In the genomic region with DNA sequence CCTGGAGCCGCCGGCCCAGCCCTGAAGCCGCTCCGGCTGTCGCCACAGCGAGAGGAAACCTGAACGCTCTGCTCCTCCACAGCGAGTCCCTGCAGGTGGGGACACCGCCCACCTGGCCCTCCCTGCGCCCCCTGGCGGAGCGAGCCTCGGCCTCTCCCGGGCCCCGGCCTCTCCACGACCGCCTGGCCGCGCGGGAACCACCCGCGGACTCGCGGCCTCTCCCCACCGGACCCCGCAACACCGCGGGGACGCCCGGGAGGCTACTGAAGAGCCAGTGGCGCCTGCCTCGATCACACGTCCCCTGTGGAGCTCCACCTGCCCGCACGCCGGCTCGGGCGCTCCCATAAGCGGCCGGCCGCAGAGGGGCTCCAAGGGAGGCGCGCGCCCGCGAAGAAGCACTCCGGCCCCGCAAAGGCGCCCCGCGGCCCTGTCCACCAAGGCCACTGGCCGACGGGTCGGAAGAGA, we compare ENCODE assay signal across 1 cellular context.
TF ChIP-seq lines count a peak whose summit lies in the region.

No MANE protein-coding gene starts in this region.

TF ChIP-seq in K562, 482 proteins besides CTCF, POLR2A, EP300 and RAD21 (continued from another document and continues in another):
- TF ChIP-seq PRDM10 (IDR thresholded peaks at IDR 0.05; ENCODE audit: partially characterized antibody): no peak
- no peak for TF ChIP-seq HEY1 (CRISPR knock-in tag; IDR thresholded peaks at IDR 0.05; ENCODE audit: borderline replicate concordance)
- TF ChIP-seq KLF1 (tag; IDR thresholded peaks at IDR 0.05): no peak
- no peak for TF ChIP-seq ZNF592 (IDR thresholded peaks at IDR 0.05)
- no peak for TF ChIP-seq ZNF778 (CRISPR knock-in tag; IDR thresholded peaks at IDR 0.05)
- TF ChIP-seq ZNF197 (CRISPR knock-in tag; IDR thresholded peaks at IDR 0.05; ENCODE audit: low read depth): no peak
- TF ChIP-seq TSHZ1 (CRISPR knock-in tag; IDR thresholded peaks at IDR 0.05): no peak
- no peak for TF ChIP-seq SMAD4 (CRISPR knock-in tag; conservative IDR thresholded peaks at IDR 0.05)
- TF ChIP-seq ATF4 (CRISPR knock-in tag; IDR thresholded peaks at IDR 0.05): no peak
- TF ChIP-seq, protein P1, sequence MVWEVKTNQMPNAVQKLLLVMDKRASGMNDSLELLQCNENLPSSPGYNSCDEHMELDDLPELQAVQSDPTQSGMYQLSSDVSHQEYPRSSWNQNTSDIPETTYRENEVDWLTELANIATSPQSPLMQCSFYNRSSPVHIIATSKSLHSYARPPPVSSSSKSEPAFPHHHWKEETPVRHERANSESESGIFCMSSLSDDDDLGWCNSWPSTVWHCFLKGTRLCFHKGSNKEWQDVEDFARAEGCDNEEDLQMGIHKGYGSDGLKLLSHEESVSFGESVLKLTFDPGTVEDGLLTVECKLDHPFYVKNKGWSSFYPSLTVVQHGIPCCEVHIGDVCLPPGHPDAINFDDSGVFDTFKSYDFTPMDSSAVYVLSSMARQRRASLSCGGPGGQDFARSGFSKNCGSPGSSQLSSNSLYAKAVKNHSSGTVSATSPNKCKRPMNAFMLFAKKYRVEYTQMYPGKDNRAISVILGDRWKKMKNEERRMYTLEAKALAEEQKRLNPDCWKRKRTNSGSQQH (CRISPR knock-in tag; IDR thresholded peaks at IDR 0.05): no peak
- no peak for TF ChIP-seq TCF7 (IDR thresholded peaks at IDR 0.05; ENCODE audit: borderline replicate concordance)
- TF ChIP-seq, protein P2, sequence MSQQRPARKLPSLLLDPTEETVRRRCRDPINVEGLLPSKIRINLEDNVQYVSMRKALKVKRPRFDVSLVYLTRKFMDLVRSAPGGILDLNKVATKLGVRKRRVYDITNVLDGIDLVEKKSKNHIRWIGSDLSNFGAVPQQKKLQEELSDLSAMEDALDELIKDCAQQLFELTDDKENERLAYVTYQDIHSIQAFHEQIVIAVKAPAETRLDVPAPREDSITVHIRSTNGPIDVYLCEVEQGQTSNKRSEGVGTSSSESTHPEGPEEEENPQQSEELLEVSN (IDR thresholded peaks at IDR 0.05; ENCODE audit: borderline replicate concordance in 1 of 2, extremely low read depth in 1 of 2, insufficient read depth in 1 of 2, insufficient read length in 1 of 2, low read depth in 1 of 2, low read length in 1 of 2, poor library complexity in 1 of 2, severe bottlenecking in 1 of 2): peak; percentile 27 to 86
- no peak for TF ChIP-seq LCOR (CRISPR knock-in tag; IDR thresholded peaks at IDR 0.05)
- TF ChIP-seq, protein P3, sequence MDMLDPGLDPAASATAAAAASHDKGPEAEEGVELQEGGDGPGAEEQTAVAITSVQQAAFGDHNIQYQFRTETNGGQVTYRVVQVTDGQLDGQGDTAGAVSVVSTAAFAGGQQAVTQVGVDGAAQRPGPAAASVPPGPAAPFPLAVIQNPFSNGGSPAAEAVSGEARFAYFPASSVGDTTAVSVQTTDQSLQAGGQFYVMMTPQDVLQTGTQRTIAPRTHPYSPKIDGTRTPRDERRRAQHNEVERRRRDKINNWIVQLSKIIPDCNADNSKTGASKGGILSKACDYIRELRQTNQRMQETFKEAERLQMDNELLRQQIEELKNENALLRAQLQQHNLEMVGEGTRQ (CRISPR knock-in tag; IDR thresholded peaks at IDR 0.05): no peak
- TF ChIP-seq, protein P4, sequence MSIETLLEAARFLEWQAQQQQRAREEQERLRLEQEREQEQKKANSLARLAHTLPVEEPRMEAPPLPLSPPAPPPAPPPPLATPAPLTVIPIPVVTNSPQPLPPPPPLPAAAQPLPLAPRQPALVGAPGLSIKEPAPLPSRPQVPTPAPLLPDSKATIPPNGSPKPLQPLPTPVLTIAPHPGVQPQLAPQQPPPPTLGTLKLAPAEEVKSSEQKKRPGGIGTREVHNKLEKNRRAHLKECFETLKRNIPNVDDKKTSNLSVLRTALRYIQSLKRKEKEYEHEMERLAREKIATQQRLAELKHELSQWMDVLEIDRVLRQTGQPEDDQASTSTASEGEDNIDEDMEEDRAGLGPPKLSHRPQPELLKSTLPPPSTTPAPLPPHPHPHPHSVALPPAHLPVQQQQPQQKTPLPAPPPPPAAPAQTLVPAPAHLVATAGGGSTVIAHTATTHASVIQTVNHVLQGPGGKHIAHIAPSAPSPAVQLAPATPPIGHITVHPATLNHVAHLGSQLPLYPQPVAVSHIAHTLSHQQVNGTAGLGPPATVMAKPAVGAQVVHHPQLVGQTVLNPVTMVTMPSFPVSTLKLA (conservative IDR thresholded peaks at IDR 0.05): no peak
- TF ChIP-seq, protein P5, sequence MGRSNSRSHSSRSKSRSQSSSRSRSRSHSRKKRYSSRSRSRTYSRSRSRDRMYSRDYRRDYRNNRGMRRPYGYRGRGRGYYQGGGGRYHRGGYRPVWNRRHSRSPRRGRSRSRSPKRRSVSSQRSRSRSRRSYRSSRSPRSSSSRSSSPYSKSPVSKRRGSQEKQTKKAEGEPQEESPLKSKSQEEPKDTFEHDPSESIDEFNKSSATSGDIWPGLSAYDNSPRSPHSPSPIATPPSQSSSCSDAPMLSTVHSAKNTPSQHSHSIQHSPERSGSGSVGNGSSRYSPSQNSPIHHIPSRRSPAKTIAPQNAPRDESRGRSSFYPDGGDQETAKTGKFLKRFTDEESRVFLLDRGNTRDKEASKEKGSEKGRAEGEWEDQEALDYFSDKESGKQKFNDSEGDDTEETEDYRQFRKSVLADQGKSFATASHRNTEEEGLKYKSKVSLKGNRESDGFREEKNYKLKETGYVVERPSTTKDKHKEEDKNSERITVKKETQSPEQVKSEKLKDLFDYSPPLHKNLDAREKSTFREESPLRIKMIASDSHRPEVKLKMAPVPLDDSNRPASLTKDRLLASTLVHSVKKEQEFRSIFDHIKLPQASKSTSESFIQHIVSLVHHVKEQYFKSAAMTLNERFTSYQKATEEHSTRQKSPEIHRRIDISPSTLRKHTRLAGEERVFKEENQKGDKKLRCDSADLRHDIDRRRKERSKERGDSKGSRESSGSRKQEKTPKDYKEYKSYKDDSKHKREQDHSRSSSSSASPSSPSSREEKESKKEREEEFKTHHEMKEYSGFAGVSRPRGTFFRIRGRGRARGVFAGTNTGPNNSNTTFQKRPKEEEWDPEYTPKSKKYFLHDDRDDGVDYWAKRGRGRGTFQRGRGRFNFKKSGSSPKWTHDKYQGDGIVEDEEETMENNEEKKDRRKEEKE (IDR thresholded peaks at IDR 0.05; ENCODE audit: borderline replicate concordance in 1 of 2, control insufficient read depth in 1 of 2, low read depth in 2 of 2, low read length in 1 of 2): no peak
- no peak for TF ChIP-seq GATAD2A (IDR thresholded peaks at IDR 0.05)
- TF ChIP-seq WHSC1 (IDR thresholded peaks at IDR 0.05; ENCODE audit: low read length): no peak
- no peak for TF ChIP-seq RBM15 (IDR thresholded peaks at IDR 0.05; ENCODE audit: insufficient read depth, low read length)
- no peak for TF ChIP-seq ZBTB1 (CRISPR knock-in tag; IDR thresholded peaks at IDR 0.05; ENCODE audit: borderline replicate concordance, low read depth)
- TF ChIP-seq DLX4 (CRISPR knock-in tag; IDR thresholded peaks at IDR 0.05): no peak
- TF ChIP-seq BDP1 (IDR thresholded peaks at IDR 0.05; ENCODE audit: insufficient read depth, insufficient read length): no peak
- peak; percentile 69; the same call in 1 of the 2 replicates for TF ChIP-seq ZBTB7A (IDR thresholded peaks at IDR 0.05; ENCODE audit: borderline replicate concordance, control insufficient read depth, low read depth, low read length)
- TF ChIP-seq HIVEP1 (CRISPR knock-in tag; IDR thresholded peaks at IDR 0.05): no peak
- no peak for TF ChIP-seq POLR2AphosphoS2 (IDR thresholded peaks at IDR 0.05; ENCODE audit: low read length)
- TF ChIP-seq HNRNPH1 (optimal IDR thresholded peaks at IDR 0.05; ENCODE audit: low read depth, low read length): no peak
- TF ChIP-seq PHB2 (IDR thresholded peaks at IDR 0.05; ENCODE audit: low read depth): no peak
- TF ChIP-seq FOXP1 (CRISPR knock-in tag; IDR thresholded peaks at IDR 0.05): peak; percentile 55; the same call in 1 of the 2 replicates
- TF ChIP-seq SMAD3 (CRISPR knock-in tag; conservative IDR thresholded peaks at IDR 0.05): no peak
